Comparison of ENCODE assay signal across 8 cellular contexts in genomic region chr11:119481021-119481666, GRCh38. TPM values are rescaled to one million over a fixed set of nuclear protein-coding genes. Genes with fewer than 3 reads are reported as not detected.
DNase-seq lines count a peak whose midpoint lies in the region; ATAC-seq and TF ChIP-seq lines count a peak whose summit lies in the region.

No MANE protein-coding gene starts in this region.

- DNase-seq in AG08395 (ENCODE audit: low spot score) (peak; percentile 99), MM.1S (peak; percentile 61), SJCRH30 (peak; percentile 91 to 93), germinal center (ENCODE audit: low spot score) (peak; percentile 83), osteocyte (ENCODE audit: extremely low spot score, unreplicated experiment) (peak; percentile 96), tibial artery (peak; percentile 87 to 91)
- peak; percentile 39 to 63 (median 45) for DNase-seq in activated naive CD4-positive, alpha-beta T cell (lab: John Stamatoyannopoulos, UW)

- no peaks in the 10 kb centered on the region for H3K36me3 ChIP-seq in MM.1S (replicated peaks; ENCODE audit: insufficient read depth, low read length)
- H3K36me3 ChIP-seq in SJCRH30 = no peaks in the 10 kb centered on the region
- no peaks in the 10 kb centered on the region for H3K36me3 ChIP-seq in tibial artery

- no peaks in the 10 kb centered on the region for H3K36me3 Mint-ChIP-seq in osteocyte (ENCODE audit: unreplicated experiment)

- no peaks in the 10 kb centered on the region for H4K20me1 ChIP-seq in MM.1S (ENCODE audit: insufficient read depth, low read length)

- H3K4me3 Mint-ChIP-seq in osteocyte (ENCODE audit: unreplicated experiment) = no peak overlapping the region

- no peak overlapping the region for H3K27ac Mint-ChIP-seq in osteocyte (ENCODE audit: unreplicated experiment)

- intact Hi-C loops in tibial artery (cut with DNase I; ENCODE audit: low total_unique reads) = loop anchor here (10.0 kb wide), 2 partner anchors 244 to 634 kb away; partner anchors contain the start of gene NECTIN1

- 0 out of 2 replicates have a peak, but pooled peaks cover 8% of the 10 kb centered on the region for H3K27me3 ChIP-seq in MM.1S (replicated peaks; ENCODE audit: insufficient read depth, low read length)
- no peaks in the 10 kb centered on the region for H3K27me3 ChIP-seq in SJCRH30
- H3K27me3 ChIP-seq in tibial artery = peaks cover 0 to 30% of the 10 kb centered on the region in 2 donors

- H3K9me3 ChIP-seq in MM.1S (replicated peaks; ENCODE audit: insufficient read depth, low read length) = no peaks in the 10 kb centered on the region
- H3K9me3 ChIP-seq in SJCRH30 (replicated peaks) = no peaks in the 10 kb centered on the region
- H3K9me3 ChIP-seq in tibial artery = no peaks in the 10 kb centered on the region

- H3K4me3 ChIP-seq in MM.1S (ENCODE audit: low read length) (no peak overlapping the region), SJCRH30 (no peak overlapping the region), tibial artery (no peak overlapping the region)

- H2AFZ ChIP-seq in MM.1S (ENCODE audit: low read length) = 0 out of 2 replicates have a peak overlapping the region, but pooled peaks have one; percentile 10

- TF ChIP-seq CTCF in MM.1S (IDR thresholded peaks at IDR 0.05; ENCODE audit: low read length) (peak; percentile 98), osteocyte (IDR thresholded peaks at IDR 0.05) (peak; percentile 99), tibial artery (IDR thresholded peaks at IDR 0.05) (peak; percentile 88 to 93)

- H3K4me1 ChIP-seq in MM.1S (ENCODE audit: low read length) = no peaks in the 10 kb centered on the region
- H3K4me1 ChIP-seq in SJCRH30 = peaks cover 18% of the 10 kb centered on the region
- H3K4me1 ChIP-seq in tibial artery = peaks cover 0 to 10% (median 7%) of the 10 kb centered on the region in 4 donors

- no peaks in the 10 kb centered on the region for H3K9me2 ChIP-seq in MM.1S (replicated peaks; ENCODE audit: insufficient read depth, low read length)

- peaks cover 6% of the 10 kb centered on the region for H3K4me1 Mint-ChIP-seq in osteocyte (ENCODE audit: unreplicated experiment)

- H3K4me2 ChIP-seq in MM.1S (ENCODE audit: low read depth, low read length) = peak overlapping the region; percentile 58

- peaks cover 54% of the 10 kb centered on the region for H3K27me3 Mint-ChIP-seq in osteocyte (ENCODE audit: unreplicated experiment)

- no peaks in the 10 kb centered on the region for H3F3A ChIP-seq in MM.1S (ENCODE audit: insufficient read depth, low read length)

- no peaks in the 10 kb centered on the region for H3K9me3 Mint-ChIP-seq in osteocyte (ENCODE audit: unreplicated experiment)

- H3K27ac ChIP-seq in MM.1S (ENCODE audit: low read length) (no peak overlapping the region), SJCRH30 (no peak overlapping the region; the same call in 1 of the 2 replicates), tibial artery (no peak overlapping the region)

- peak; percentile 73 for ATAC-seq in GM19023 (IDR thresholded peaks at IDR 0.05; ENCODE audit: unreplicated experiment)

- H3K79me2 ChIP-seq in MM.1S (ENCODE audit: low read length) = no peaks in the 10 kb centered on the region

- no peak overlapping the region for H3K9ac ChIP-seq in MM.1S (ENCODE audit: low read length)

RNA-seq across cellular contexts. Expression of gene THY1, which starts 58.2 kb away (rescaled TPM):
- total RNA-seq in SJCRH30 (2014; rRNA removed; shearing (Covaris generic)) = 2.5 and 3.8 TPM in 2 replicates
- 11.3 and 14.0 TPM in 2 replicates for total RNA-seq in osteocyte

Comparison
In these comparisons a context has a peak if more than half of its experiments do, and no peak if none do; other contexts are left out.
1. DNase-seq: peak in every context shown above with its lines; median percentile 99 in AG08395; 96 in osteocyte; 92 in SJCRH30; 89 in tibial artery; 83 in germinal center; 61 in MM.1S; 45 in activated naive CD4-positive, alpha-beta T cell.